ENCODE assay signal across 12 cellular contexts in genomic region chr5:145829708-145830361, GRCh38. TPM values are rescaled to one million over a fixed set of nuclear protein-coding genes. Genes with fewer than 3 reads are reported as not detected.
DNase-seq lines count a peak whose midpoint lies in the region; ATAC-seq lines count a peak whose summit lies in the region.
"Had no signal": no experiment of that assay in that cellular context is flagged by ENCODE, and none has a peak within 500 bp of the region (broad histone marks: within the 10 kb centered on the region; RNA-seq: fewer than 3 reads in every experiment).

No MANE protein-coding gene starts in this region.

- DNase-seq in HAP-1 (ENCODE audit: low spot score in 2 of 2) (peak; percentile 33 to 44), NCI-H2029 (lab: John Stamatoyannopoulos, UW) (peak; percentile 36), brain pericyte (ENCODE audit: low read depth, low spot score) (peak; percentile 5), mucosa of gallbladder (ENCODE audit: low spot score) (peak; percentile 35), superior temporal gyrus (ENCODE audit: extremely low spot score) (no peak)
- DNase-seq in stimulated activated CD4-positive, alpha-beta T cell treated with anti-CD3 and anti-CD28 coated beads, Interleukin-1b, Interleukin-23, amount 100 ng/mL, for 48 hours: no peak
- DNase-seq: stimulated activated CD4-positive, alpha-beta T cell treated with anti-CD3 and anti-CD28 coated beads, Interleukin-4, amount 100 ng/mL, for 1 hour; stimulated activated CD8-positive, alpha-beta memory T cell treated with anti-CD3 and anti-CD28 coated beads, Interleukin-4, amount 100 ng/mL, for 48 hours; testis had no signal

- H3K36me3 ChIP-seq in HAP-1 (replicated peaks): no peaks in the 10 kb centered on the region

- peaks cover 26% of the 10 kb centered on the region for H3K4me1 ChIP-seq in HAP-1

- H3K9me3 ChIP-seq in HAP-1: no peaks in the 10 kb centered on the region
- H3K9me3 ChIP-seq: testis had no signal

- no peaks in the 10 kb centered on the region for H3K27me3 ChIP-seq in HAP-1 (ENCODE audit: low read depth)
- H3K27me3 ChIP-seq: testis had no signal

- H3K4me3 ChIP-seq in HAP-1: no peak overlapping the region
- H3K4me3 ChIP-seq: testis had no signal

- no peak for ATAC-seq in GM18511 (IDR thresholded peaks at IDR 0.05; ENCODE audit: unreplicated experiment)

- in situ Hi-C loops in HAP-1 (cut with MboI; ENCODE audit: low sequenced_read_pairs): loop anchor here (10.0 to 25.0 kb wide), 2 partner anchors 215 to 1593 kb away; no protein-coding TSS in a partner anchor

RNA-seq across cellular contexts. Expression of gene PRELID2, which starts 5.3 kb away (rescaled TPM):
- total RNA-seq in mucosa of gallbladder: 58.1 TPM

RNA-seq across cellular contexts. Expression of gene GRXCR2, which starts 43.0 kb away (rescaled TPM):
- not detected for total RNA-seq in mucosa of gallbladder
- total RNA-seq: B cell, osteoblast had no signal

Comparison
In these comparisons a context has a peak if more than half of its experiments do, and no peak if none do; other contexts are left out.
1. DNase-seq: peak in HAP-1 (2 of 2), NCI-H2029 (single experiment), brain pericyte (single experiment) and mucosa of gallbladder (single experiment); none in stimulated activated CD4-positive, alpha-beta T cell treated with anti-CD3 and anti-CD28 coated beads, Interleukin-1b, Interleukin-23, amount 100 ng/mL, for 48 hours (single experiment) and superior temporal gyrus (single experiment).